ENCODE assay signal across 1 cellular context in the genomic region with DNA sequence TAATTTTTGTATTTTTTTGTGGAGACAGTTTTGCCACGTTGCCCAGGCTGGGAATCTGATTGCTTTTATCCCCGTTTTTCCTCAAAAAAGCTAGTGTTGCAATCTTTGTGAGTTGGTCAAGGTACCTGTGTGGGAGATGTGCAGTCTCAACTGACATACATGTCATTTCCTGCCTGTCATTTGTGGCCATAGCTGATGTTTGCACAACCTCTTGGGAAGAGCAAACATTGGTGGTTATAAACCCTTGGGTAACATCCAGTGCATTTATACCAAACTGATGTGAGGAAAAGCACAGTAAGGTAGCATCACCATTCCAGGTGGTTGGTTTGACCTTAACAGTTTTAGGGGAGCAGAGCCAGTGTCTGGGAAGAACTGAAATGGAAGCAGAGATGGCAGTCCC.
TF ChIP-seq lines count a peak whose summit lies in the region.

No MANE protein-coding gene starts in this region.

TF ChIP-seq in HepG2, 621 proteins besides CTCF, POLR2A, EP300 and RAD21 (continued from another document and continues in another):
- TF ChIP-seq, protein P1, sequence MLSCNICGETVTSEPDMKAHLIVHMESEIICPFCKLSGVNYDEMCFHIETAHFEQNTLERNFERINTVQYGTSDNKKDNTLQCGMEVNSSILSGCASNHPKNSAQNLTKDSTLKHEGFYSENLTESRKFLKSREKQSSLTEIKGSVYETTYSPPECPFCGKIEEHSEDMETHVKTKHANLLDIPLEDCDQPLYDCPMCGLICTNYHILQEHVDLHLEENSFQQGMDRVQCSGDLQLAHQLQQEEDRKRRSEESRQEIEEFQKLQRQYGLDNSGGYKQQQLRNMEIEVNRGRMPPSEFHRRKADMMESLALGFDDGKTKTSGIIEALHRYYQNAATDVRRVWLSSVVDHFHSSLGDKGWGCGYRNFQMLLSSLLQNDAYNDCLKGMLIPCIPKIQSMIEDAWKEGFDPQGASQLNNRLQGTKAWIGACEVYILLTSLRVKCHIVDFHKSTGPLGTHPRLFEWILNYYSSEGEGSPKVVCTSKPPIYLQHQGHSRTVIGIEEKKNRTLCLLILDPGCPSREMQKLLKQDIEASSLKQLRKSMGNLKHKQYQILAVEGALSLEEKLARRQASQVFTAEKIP (CRISPR knock-in tag; IDR thresholded peaks at IDR 0.05; ENCODE audit: borderline replicate concordance), result no peak
- no peak for TF ChIP-seq ZHX2 (IDR thresholded peaks at IDR 0.05; ENCODE audit: low read depth)
- TF ChIP-seq ZHX2 (CRISPR knock-in tag; IDR thresholded peaks at IDR 0.05; ENCODE audit: borderline replicate concordance), result no peak
- no peak for TF ChIP-seq ZNF414 (CRISPR knock-in tag; IDR thresholded peaks at IDR 0.05)
- TF ChIP-seq CERS6 (CRISPR knock-in tag; IDR thresholded peaks at IDR 0.05), result no peak
- no peak for TF ChIP-seq ZNF83 (CRISPR knock-in tag; IDR thresholded peaks at IDR 0.05; ENCODE audit: borderline replicate concordance)
- TF ChIP-seq NCOR1 (IDR thresholded peaks at IDR 0.05; ENCODE audit: borderline replicate concordance, low read length), result no peak
- TF ChIP-seq HDAC2 (CRISPR knock-in tag; IDR thresholded peaks at IDR 0.05), result peak; percentile 43; the same call in 1 of the 2 replicates
- TF ChIP-seq, protein P2, sequence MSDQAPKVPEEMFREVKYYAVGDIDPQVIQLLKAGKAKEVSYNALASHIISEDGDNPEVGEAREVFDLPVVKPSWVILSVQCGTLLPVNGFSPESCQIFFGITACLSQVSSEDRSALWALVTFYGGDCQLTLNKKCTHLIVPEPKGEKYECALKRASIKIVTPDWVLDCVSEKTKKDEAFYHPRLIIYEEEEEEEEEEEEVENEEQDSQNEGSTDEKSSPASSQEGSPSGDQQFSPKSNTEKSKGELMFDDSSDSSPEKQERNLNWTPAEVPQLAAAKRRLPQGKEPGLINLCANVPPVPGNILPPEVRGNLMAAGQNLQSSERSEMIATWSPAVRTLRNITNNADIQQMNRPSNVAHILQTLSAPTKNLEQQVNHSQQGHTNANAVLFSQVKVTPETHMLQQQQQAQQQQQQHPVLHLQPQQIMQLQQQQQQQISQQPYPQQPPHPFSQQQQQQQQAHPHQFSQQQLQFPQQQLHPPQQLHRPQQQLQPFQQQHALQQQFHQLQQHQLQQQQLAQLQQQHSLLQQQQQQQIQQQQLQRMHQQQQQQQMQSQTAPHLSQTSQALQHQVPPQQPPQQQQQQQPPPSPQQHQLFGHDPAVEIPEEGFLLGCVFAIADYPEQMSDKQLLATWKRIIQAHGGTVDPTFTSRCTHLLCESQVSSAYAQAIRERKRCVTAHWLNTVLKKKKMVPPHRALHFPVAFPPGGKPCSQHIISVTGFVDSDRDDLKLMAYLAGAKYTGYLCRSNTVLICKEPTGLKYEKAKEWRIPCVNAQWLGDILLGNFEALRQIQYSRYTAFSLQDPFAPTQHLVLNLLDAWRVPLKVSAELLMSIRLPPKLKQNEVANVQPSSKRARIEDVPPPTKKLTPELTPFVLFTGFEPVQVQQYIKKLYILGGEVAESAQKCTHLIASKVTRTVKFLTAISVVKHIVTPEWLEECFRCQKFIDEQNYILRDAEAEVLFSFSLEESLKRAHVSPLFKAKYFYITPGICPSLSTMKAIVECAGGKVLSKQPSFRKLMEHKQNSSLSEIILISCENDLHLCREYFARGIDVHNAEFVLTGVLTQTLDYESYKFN (CRISPR knock-in tag; conservative IDR thresholded peaks at IDR 0.05), result peak; percentile 26; the same call in 1 of the 2 replicates
- TF ChIP-seq, protein P3, sequence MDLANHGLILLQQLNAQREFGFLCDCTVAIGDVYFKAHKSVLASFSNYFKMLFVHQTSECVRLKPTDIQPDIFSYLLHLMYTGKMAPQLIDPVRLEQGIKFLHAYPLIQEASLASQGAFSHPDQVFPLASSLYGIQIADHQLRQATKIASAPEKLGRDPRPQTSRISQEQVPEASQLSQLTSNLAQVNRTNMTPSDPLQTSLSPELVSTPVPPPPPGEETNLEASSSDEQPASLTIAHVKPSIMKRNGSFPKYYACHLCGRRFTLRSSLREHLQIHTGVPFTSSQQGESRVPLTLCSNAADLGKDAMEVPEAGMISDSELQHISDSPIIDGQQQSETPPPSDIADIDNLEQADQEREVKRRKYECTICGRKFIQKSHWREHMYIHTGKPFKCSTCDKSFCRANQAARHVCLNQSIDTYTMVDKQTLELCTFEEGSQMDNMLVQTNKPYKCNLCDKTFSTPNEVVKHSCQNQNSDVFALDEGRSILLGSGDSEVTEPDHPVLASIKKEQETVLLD (CRISPR knock-in tag; IDR thresholded peaks at IDR 0.05; ENCODE audit: low read depth), result no peak
- TF ChIP-seq ZNF143 (CRISPR knock-in tag; IDR thresholded peaks at IDR 0.05), result no peak
- TF ChIP-seq ADNP (CRISPR knock-in tag; IDR thresholded peaks at IDR 0.05), result no peak
- peak; percentile 27 for TF ChIP-seq TEAD3 (CRISPR knock-in tag; optimal IDR thresholded peaks at IDR 0.05; ENCODE audit: borderline replicate concordance)
- no peak for TF ChIP-seq MED1 (CRISPR knock-in tag; IDR thresholded peaks at IDR 0.05)
- TF ChIP-seq ZNF788 (CRISPR knock-in tag; IDR thresholded peaks at IDR 0.05; ENCODE audit: borderline replicate concordance), result no peak
- no peak for TF ChIP-seq ZBTB3 (CRISPR knock-in tag; IDR thresholded peaks at IDR 0.05; ENCODE audit: borderline replicate concordance, low read depth)
- no peak for TF ChIP-seq SNAPC5 (CRISPR knock-in tag; IDR thresholded peaks at IDR 0.05; ENCODE audit: borderline replicate concordance)
- no peak for TF ChIP-seq GTF2F1 (IDR thresholded peaks at IDR 0.05; ENCODE audit: low read length)
- TF ChIP-seq, protein P4, sequence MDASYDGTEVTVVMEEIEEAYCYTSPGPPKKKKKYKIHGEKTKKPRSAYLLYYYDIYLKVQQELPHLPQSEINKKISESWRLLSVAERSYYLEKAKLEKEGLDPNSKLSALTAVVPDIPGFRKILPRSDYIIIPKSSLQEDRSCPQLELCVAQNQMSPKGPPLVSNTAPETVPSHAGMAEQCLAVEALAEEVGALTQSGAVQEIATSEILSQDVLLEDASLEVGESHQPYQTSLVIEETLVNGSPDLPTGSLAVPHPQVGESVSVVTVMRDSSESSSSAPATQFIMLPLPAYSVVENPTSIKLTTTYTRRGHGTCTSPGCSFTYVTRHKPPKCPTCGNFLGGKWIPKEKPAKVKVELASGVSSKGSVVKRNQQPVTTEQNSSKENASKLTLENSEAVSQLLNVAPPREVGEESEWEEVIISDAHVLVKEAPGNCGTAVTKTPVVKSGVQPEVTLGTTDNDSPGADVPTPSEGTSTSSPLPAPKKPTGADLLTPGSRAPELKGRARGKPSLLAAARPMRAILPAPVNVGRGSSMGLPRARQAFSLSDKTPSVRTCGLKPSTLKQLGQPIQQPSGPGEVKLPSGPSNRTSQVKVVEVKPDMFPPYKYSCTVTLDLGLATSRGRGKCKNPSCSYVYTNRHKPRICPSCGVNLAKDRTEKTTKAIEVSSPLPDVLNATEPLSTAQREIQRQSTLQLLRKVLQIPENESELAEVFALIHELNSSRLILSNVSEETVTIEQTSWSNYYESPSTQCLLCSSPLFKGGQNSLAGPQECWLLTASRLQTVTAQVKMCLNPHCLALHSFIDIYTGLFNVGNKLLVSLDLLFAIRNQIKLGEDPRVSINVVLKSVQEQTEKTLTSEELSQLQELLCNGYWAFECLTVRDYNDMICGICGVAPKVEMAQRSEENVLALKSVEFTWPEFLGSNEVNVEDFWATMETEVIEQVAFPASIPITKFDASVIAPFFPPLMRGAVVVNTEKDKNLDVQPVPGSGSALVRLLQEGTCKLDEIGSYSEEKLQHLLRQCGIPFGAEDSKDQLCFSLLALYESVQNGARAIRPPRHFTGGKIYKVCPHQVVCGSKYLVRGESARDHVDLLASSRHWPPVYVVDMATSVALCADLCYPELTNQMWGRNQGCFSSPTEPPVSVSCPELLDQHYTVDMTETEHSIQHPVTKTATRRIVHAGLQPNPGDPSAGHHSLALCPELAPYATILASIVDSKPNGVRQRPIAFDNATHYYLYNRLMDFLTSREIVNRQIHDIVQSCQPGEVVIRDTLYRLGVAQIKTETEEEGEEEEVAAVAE (CRISPR knock-in tag; IDR thresholded peaks at IDR 0.05; ENCODE audit: borderline replicate concordance), result no peak
- TF ChIP-seq ZNF644 (CRISPR knock-in tag; IDR thresholded peaks at IDR 0.05; ENCODE audit: low read depth), result no peak
- no peak for TF ChIP-seq MEF2D (CRISPR knock-in tag; IDR thresholded peaks at IDR 0.05)
- no peak for TF ChIP-seq ZNF878 (CRISPR knock-in tag; IDR thresholded peaks at IDR 0.05)
- TF ChIP-seq ZNF747 (CRISPR knock-in tag; IDR thresholded peaks at IDR 0.05; ENCODE audit: borderline replicate concordance), result no peak
- peak; percentile 87 for TF ChIP-seq CEBPB (IDR thresholded peaks at IDR 0.05; ENCODE audit: borderline replicate concordance, low read depth, low read length)
- no peak for TF ChIP-seq ZSCAN12 (CRISPR knock-in tag; IDR thresholded peaks at IDR 0.05)
- no peak for TF ChIP-seq ZNF549 (CRISPR knock-in tag; IDR thresholded peaks at IDR 0.05)
- TF ChIP-seq SAP130 (CRISPR knock-in tag; IDR thresholded peaks at IDR 0.05; ENCODE audit: low read depth), result peak; percentile 53
- no peak for TF ChIP-seq KLF6 (CRISPR knock-in tag; IDR thresholded peaks at IDR 0.05)
- TF ChIP-seq ZNF547 (CRISPR knock-in tag; IDR thresholded peaks at IDR 0.05), result no peak
- no peak for TF ChIP-seq ZNF205 (CRISPR knock-in tag; IDR thresholded peaks at IDR 0.05)
- TF ChIP-seq ISL2 (CRISPR knock-in tag; IDR thresholded peaks at IDR 0.05), result no peak
- TF ChIP-seq SATB2 (CRISPR knock-in tag; IDR thresholded peaks at IDR 0.05), result no peak
- TF ChIP-seq MXI1 (IDR thresholded peaks at IDR 0.05; ENCODE audit: borderline replicate concordance, low read depth, low read length), result no peak
- TF ChIP-seq TFDP2 (CRISPR knock-in tag; IDR thresholded peaks at IDR 0.05), result no peak
- no peak for TF ChIP-seq ZNF766 (CRISPR knock-in tag; IDR thresholded peaks at IDR 0.05; ENCODE audit: borderline replicate concordance)
- no peak for TF ChIP-seq MAFF (IDR thresholded peaks at IDR 0.05; ENCODE audit: low read depth, low read length)
- TF ChIP-seq ZFP1 (CRISPR knock-in tag; IDR thresholded peaks at IDR 0.05), result no peak
- TF ChIP-seq ZNF230 (CRISPR knock-in tag; IDR thresholded peaks at IDR 0.05), result no peak
- TF ChIP-seq REXO4 (CRISPR knock-in tag; IDR thresholded peaks at IDR 0.05; ENCODE audit: borderline replicate concordance), result no peak
- no peak for TF ChIP-seq PHF5A (CRISPR knock-in tag; IDR thresholded peaks at IDR 0.05; ENCODE audit: low read depth, unreplicated experiment)
- TF ChIP-seq TARDBP (CRISPR knock-in tag; IDR thresholded peaks at IDR 0.05), result no peak
- TF ChIP-seq SALL2 (CRISPR knock-in tag; IDR thresholded peaks at IDR 0.05), result no peak
- no peak for TF ChIP-seq SNAPC2 (CRISPR knock-in tag; IDR thresholded peaks at IDR 0.05)
